ENCODE assay signal across 8 cellular contexts in the genomic region with DNA sequence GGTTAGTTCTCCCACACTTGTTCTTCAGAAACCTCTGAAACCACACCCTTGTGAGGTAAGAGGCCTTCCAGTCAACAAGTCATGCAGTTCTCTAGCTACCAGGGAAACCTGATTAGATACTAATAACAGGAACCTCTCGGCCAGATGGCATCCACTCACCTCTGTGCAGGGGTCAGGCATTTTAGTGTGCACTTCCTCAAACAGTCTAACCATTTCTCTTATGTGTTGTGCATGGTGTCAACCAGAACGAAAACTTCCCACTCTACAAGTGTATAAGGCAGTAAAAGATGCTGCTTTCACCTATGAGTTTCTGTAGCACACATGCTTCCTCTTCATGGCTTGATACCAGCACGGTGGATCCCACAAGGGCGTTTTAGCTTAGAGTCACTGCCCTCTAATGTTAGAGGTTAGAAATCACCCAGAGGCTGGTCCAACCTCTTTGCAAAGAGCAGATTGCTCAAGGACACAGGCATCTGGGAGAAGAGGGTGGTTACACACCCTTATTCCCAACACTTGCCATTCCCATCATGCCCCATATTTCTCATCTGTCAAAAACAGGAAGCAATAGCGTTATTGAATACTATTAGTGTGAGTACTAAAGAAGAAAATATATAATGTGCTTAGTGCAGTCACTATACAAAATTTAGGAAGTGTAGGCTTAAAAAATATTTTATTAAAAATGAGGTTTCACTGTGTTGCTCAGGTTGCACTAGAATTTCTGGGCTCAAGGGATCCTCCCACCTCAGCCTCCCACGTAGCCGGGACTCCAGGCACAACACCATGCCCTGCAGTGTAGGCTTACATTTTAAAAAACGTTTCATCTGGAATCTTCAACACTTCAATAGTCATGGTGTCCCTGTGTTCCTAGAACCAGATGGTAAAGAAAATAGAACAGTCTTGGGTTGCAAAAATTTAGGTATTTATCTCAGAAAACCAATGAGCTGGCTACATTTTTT. TPM values are rescaled to one million over a fixed set of nuclear protein-coding genes. Genes with fewer than 3 reads are reported as not detected.
DNase-seq lines count a peak whose midpoint lies in the region; ATAC-seq lines count a peak whose summit lies in the region.

No MANE protein-coding gene starts in this region.

- peak; percentile 71 for DNase-seq in activated CD4-positive, alpha-beta T cell treated with anti-CD3 and anti-CD28 coated beads, Interleukin-2, amount 10 ng/mL, durations not matched to agents 24 days and 14 days
- DNase-seq in activated CD4-positive, alpha-beta T cell treated with anti-CD3 and anti-CD28 coated beads, Interleukin-2, amount 50 U/mL, for 4 hours: no peak
- DNase-seq in RPMI8226 (peak; percentile 73), lung microvascular endothelial cell (ENCODE audit: low read depth in 2 of 2) (peak; percentile 66 to 74), cerebellar nuclear complex (lab: John Stamatoyannopoulos, UW) (no peak)

- H3K27me3 Mint-ChIP-seq in activated CD4-positive, alpha-beta T cell treated with anti-CD3 and anti-CD28 coated beads, Interleukin-2, amount 10 ng/mL, durations not matched to agents 24 days and 14 days: peaks cover 25% of the 10 kb centered on the region
- H3K27me3 Mint-ChIP-seq in dendritic cell treated with granulocyte-macrophage colony-stimulating factor and Interleukin-4, amounts not matched to agents 40 ng/mL and 50 ng/mL, for 4 days: peaks cover 1% of the 10 kb centered on the region

- peak overlapping the region; percentile 48 for H3K27ac Mint-ChIP-seq in activated CD4-positive, alpha-beta T cell treated with anti-CD3 and anti-CD28 coated beads, Interleukin-2, amount 10 ng/mL, durations not matched to agents 24 days and 14 days
- peak overlapping the region; percentile 60 for H3K27ac Mint-ChIP-seq in dendritic cell treated with granulocyte-macrophage colony-stimulating factor and Interleukin-4, amounts not matched to agents 40 ng/mL and 50 ng/mL, for 4 days

- H3K4me3 Mint-ChIP-seq in activated CD4-positive, alpha-beta T cell treated with anti-CD3 and anti-CD28 coated beads, Interleukin-2, amount 10 ng/mL, durations not matched to agents 24 days and 14 days: no peak overlapping the region
- H3K4me3 Mint-ChIP-seq in dendritic cell treated with granulocyte-macrophage colony-stimulating factor and Interleukin-4, amounts not matched to agents 40 ng/mL and 50 ng/mL, for 4 days: no peak overlapping the region

- peaks cover 5% of the 10 kb centered on the region for H3K4me1 Mint-ChIP-seq in activated CD4-positive, alpha-beta T cell treated with anti-CD3 and anti-CD28 coated beads, Interleukin-2, amount 10 ng/mL, durations not matched to agents 24 days and 14 days
- H3K4me1 Mint-ChIP-seq in dendritic cell treated with granulocyte-macrophage colony-stimulating factor and Interleukin-4, amounts not matched to agents 40 ng/mL and 50 ng/mL, for 4 days (ENCODE audit: low read depth): peaks cover 7% of the 10 kb centered on the region

- no peaks in the 10 kb centered on the region for H3K9me3 Mint-ChIP-seq in activated CD4-positive, alpha-beta T cell treated with anti-CD3 and anti-CD28 coated beads, Interleukin-2, amount 10 ng/mL, durations not matched to agents 24 days and 14 days
- H3K9me3 Mint-ChIP-seq in dendritic cell treated with granulocyte-macrophage colony-stimulating factor and Interleukin-4, amounts not matched to agents 40 ng/mL and 50 ng/mL, for 4 days: no peaks in the 10 kb centered on the region

- intact Hi-C loops in activated CD4-positive, alpha-beta T cell treated with anti-CD3 and anti-CD28 coated beads, Interleukin-2, amount 10 ng/mL, durations not matched to agents 24 days and 14 days (cut with micrococcal nuclease): loop anchor here (5.0 kb wide), 1 partner anchor 61 kb away; a partner anchor contains a TSS
- intact Hi-C loops in dendritic cell treated with granulocyte-macrophage colony-stimulating factor and Interleukin-4, amounts not matched to agents 40 ng/mL and 50 ng/mL, for 4 days (cut with micrococcal nuclease): no loop called here

- H3K36me3 Mint-ChIP-seq in activated CD4-positive, alpha-beta T cell treated with anti-CD3 and anti-CD28 coated beads, Interleukin-2, amount 10 ng/mL, durations not matched to agents 24 days and 14 days (ENCODE audit: low read depth): no peaks in the 10 kb centered on the region
- no peaks in the 10 kb centered on the region for H3K36me3 Mint-ChIP-seq in dendritic cell treated with granulocyte-macrophage colony-stimulating factor and Interleukin-4, amounts not matched to agents 40 ng/mL and 50 ng/mL, for 4 days (ENCODE audit: low read depth)

- ATAC-seq in GM21447 (IDR thresholded peaks at IDR 0.05; ENCODE audit: unreplicated experiment): peak; percentile 98
- peak; percentile 97 for ATAC-seq in HG03575 (IDR thresholded peaks at IDR 0.05; ENCODE audit: extremely low read depth, insufficient number of reproducible peaks, low FRiP score, unreplicated experiment)

RNA-seq across cellular contexts. Expression of a gene that starts 34.5 kb away (rescaled TPM):
- total RNA-seq in activated CD4-positive, alpha-beta T cell treated with anti-CD3 and anti-CD28 coated beads, Interleukin-2, amount 10 ng/mL, durations not matched to agents 24 days and 14 days: 0.66 TPM in 1 of 2 replicates, not detected in the other
- total RNA-seq in lung microvascular endothelial cell: 28.8 and 44.0 TPM in 2 replicates

RNA-seq across cellular contexts. Expression of a gene that starts 59.2 kb away (rescaled TPM):
- total RNA-seq in activated CD4-positive, alpha-beta T cell treated with anti-CD3 and anti-CD28 coated beads, Interleukin-2, amount 10 ng/mL, durations not matched to agents 24 days and 14 days: 52.8 and 56.0 TPM in 2 replicates
- total RNA-seq in lung microvascular endothelial cell: 84.8 and 134 TPM in 2 replicates

Comparison
In these comparisons a context has a peak if more than half of its experiments do, and no peak if none do; other contexts are left out.
1. DNase-seq: peak in activated CD4-positive, alpha-beta T cell treated with anti-CD3 and anti-CD28 coated beads, Interleukin-2, amount 10 ng/mL, durations not matched to agents 24 days and 14 days (single experiment), RPMI8226 (single experiment) and lung microvascular endothelial cell (2 of 2); none in activated CD4-positive, alpha-beta T cell treated with anti-CD3 and anti-CD28 coated beads, Interleukin-2, amount 50 U/mL, for 4 hours (0 of 2) and cerebellar nuclear complex (0 of 2).
2. RNA of a gene that starts 34.5 kb away (total RNA-seq): 28.8 to 44.0 TPM in lung microvascular endothelial cell; 0.66 TPM in activated CD4-positive, alpha-beta T cell treated with anti-CD3 and anti-CD28 coated beads, Interleukin-2, amount 10 ng/mL, durations not matched to agents 24 days and 14 days; every median in the first group is over 10 times any median in the second.